In genomic region chr1:153339802-153340201, GRCh38 we compare ENCODE assay signal across 21 cellular contexts. TPM values are rescaled to one million over a fixed set of nuclear protein-coding genes. Genes with fewer than 3 reads are reported as not detected.
DNase-seq lines count a peak whose midpoint lies in the region; ATAC-seq, FAIRE-seq and TF ChIP-seq lines count a peak whose summit lies in the region.
"Had no signal": no experiment of that assay in that cellular context is flagged by ENCODE, and none has a peak within 500 bp of the region (broad histone marks: within the 10 kb centered on the region; RNA-seq: fewer than 3 reads in every experiment).

No MANE protein-coding gene starts in this region.

- H4K20me1 ChIP-seq in mammary epithelial cell (ENCODE audit: insufficient read depth, low read length), result no peaks in the 10 kb centered on the region

- no peaks in the 10 kb centered on the region for H3K27me3 ChIP-seq in mammary epithelial cell (ENCODE audit: insufficient read depth, low read length)
- no peaks in the 10 kb centered on the region for H3K27me3 ChIP-seq in breast epithelium
- no peaks in the 10 kb centered on the region for H3K27me3 ChIP-seq in naive thymus-derived CD4-positive, alpha-beta T cell (ENCODE audit: control insufficient read depth in 2 of 2, insufficient read depth in 2 of 2, low read length in 2 of 2)

- BruUV-seq in mammary epithelial cell (replicated peaks; lab: Mats Ljungman, UMichigan), result no TSS peak

- intact Hi-C loops in mammary epithelial cell (cut with micrococcal nuclease) (no loop called here), breast epithelium (cut with DNase I; ENCODE audit: low total_unique reads) (no loop called here)
- intact Hi-C loops in naive thymus-derived CD4-positive, alpha-beta T cell (cut with micrococcal nuclease), result loop anchor here in 1 of 2 donors (10.0 kb wide), 1 partner anchor 235 kb away; no protein-coding TSS in a partner anchor

- H3K4me2 ChIP-seq in mammary epithelial cell (ENCODE audit: insufficient read depth, low read depth, low read length), result no peak overlapping the region

- no peaks in the 10 kb centered on the region for H3K36me3 Mint-ChIP-seq in naive thymus-derived CD4-positive, alpha-beta T cell

- peaks cover 14% of the 10 kb centered on the region for H3K4me1 ChIP-seq in mammary epithelial cell (ENCODE audit: insufficient read depth, low read length)
- H3K4me1 ChIP-seq in breast epithelium, result no peaks in the 10 kb centered on the region
- H3K4me1 ChIP-seq in naive thymus-derived CD4-positive, alpha-beta T cell (ENCODE audit: control insufficient read depth in 2 of 2, insufficient read depth in 2 of 2, low read length in 2 of 2), result peaks cover 0 to 24% of the 10 kb centered on the region in 2 donors

- H3K79me2 ChIP-seq in mammary epithelial cell (ENCODE audit: insufficient read depth, low read length), result no peaks in the 10 kb centered on the region

- H3K4me3 ChIP-seq in mammary epithelial cell (replicated peaks in 1 of 3; ENCODE audit: insufficient read depth in 1 of 3, low read depth in 2 of 3, low read length in 3 of 3) (no peak overlapping the region), breast epithelium (no peak overlapping the region), NB4 (ENCODE audit: low read depth, low read length) (no peak overlapping the region)
- H3K4me3 ChIP-seq in naive thymus-derived CD4-positive, alpha-beta T cell (ENCODE audit: low read length), result no peak overlapping the region

- TF ChIP-seq CTCF in mammary epithelial cell (conservative IDR thresholded peaks at IDR 0.05 in 1 of 2, IDR thresholded peaks at IDR 0.05 in 1 of 2; ENCODE audit: extremely low read depth in 1 of 2, insufficient read depth in 1 of 2, low read depth in 1 of 2, low read length in 2 of 2) (no peak), breast epithelium (IDR thresholded peaks at IDR 0.05) (no peak), NB4 (IDR thresholded peaks at IDR 0.05; ENCODE audit: low read depth, low read length) (no peak)

- H3K36me3 ChIP-seq in mammary epithelial cell (ENCODE audit: insufficient read depth, low read length) (no peaks in the 10 kb centered on the region), breast epithelium (no peaks in the 10 kb centered on the region)
- H3K36me3 ChIP-seq in naive thymus-derived CD4-positive, alpha-beta T cell (ENCODE audit: control insufficient read depth in 2 of 3, insufficient read depth in 3 of 3, low read length in 3 of 3), result no peaks in the 10 kb centered on the region

- H3K27ac ChIP-seq in mammary epithelial cell (ENCODE audit: insufficient read depth, low read depth, low read length) (no peak overlapping the region), breast epithelium (no peak overlapping the region)
- H3K27ac ChIP-seq in naive thymus-derived CD4-positive, alpha-beta T cell (ENCODE audit: low read depth, low read length), result no peak overlapping the region

- H2AFZ ChIP-seq in mammary epithelial cell (ENCODE audit: low read depth, low read length), result peak overlapping the region; percentile 66

- dilution Hi-C loops in mammary epithelial cell (cut with HindIII; ENCODE audit: low sequenced_read_pairs), result no loop called here

- in situ Hi-C loops in mammary epithelial cell (cut with MboI; ENCODE audit: low sequenced_read_pairs in 2 of 2), result no loop called here

- H3K27ac Mint-ChIP-seq in naive thymus-derived CD4-positive, alpha-beta T cell, result peak overlapping the region in 5 of 9 donors; percentile 12 to 52 (median 32)

- peaks cover 7 to 30% (median 26%) of the 10 kb centered on the region in 5 donors for H3K27me3 Mint-ChIP-seq in naive thymus-derived CD4-positive, alpha-beta T cell

- DNase-seq in mammary epithelial cell (no peak), breast epithelium (ENCODE audit: low spot score in 2 of 2) (no peak), GM12891 (ENCODE audit: insufficient read length, low spot score) (no peak), NB4 (ENCODE audit: low read depth) (peak; percentile 38), NCI-H1417 (lab: John Stamatoyannopoulos, UW) (no peak)
- DNase-seq in naive thymus-derived CD4-positive, alpha-beta T cell, result peak in 1 of 9 donors; percentile 22
- DNase-seq: Caco-2, IMR-90, NCI-H1048, NCI-H2107, NCI-H226, NCI-H526 treated with DMSO at 0.1 percent for 48 hours, RPMI8226, SW 1271 had no signal

- peaks cover 20 to 50% (median 40%) of the 10 kb centered on the region in 7 donors for H3K4me1 Mint-ChIP-seq in naive thymus-derived CD4-positive, alpha-beta T cell

- H3K9me3 Mint-ChIP-seq in naive thymus-derived CD4-positive, alpha-beta T cell, result peaks cover 0 to 7% (median 0%) of the 10 kb centered on the region in 11 donors

- ATAC-seq in naive thymus-derived CD4-positive, alpha-beta T cell, result no peak
- ATAC-seq in GM18909 (IDR thresholded peaks at IDR 0.05; ENCODE audit: poor library complexity, unreplicated experiment), result no peak
- no peak for ATAC-seq in GM19351 (IDR thresholded peaks at IDR 0.05; ENCODE audit: unreplicated experiment)

- FAIRE-seq in GM12891 (lab: Jason Lieb, UNC), result peak; percentile 55
- FAIRE-seq: H54 had no signal

- TF ChIP-seq POLR2A in breast epithelium (IDR thresholded peaks at IDR 0.05), result no peak
- TF ChIP-seq POLR2A in GM12891 (IDR thresholded peaks at IDR 0.05; ENCODE audit: low read depth, low read length), result no peak
- no peak for TF ChIP-seq POLR2A in NB4 (IDR thresholded peaks at IDR 0.05; ENCODE audit: extremely low read depth, insufficient read length)

- peak overlapping the region in 8 of 10 donors; percentile 7 to 63 (median 44) for H3K4me3 Mint-ChIP-seq in naive thymus-derived CD4-positive, alpha-beta T cell

- H3K9ac ChIP-seq in mammary epithelial cell (ENCODE audit: insufficient read depth, low read length), result no peak overlapping the region

- no peaks in the 10 kb centered on the region for H3K9me3 ChIP-seq in mammary epithelial cell (replicated peaks; ENCODE audit: insufficient read depth, low read length)
- H3K9me3 ChIP-seq in breast epithelium, result no peaks in the 10 kb centered on the region
- H3K9me3 ChIP-seq in naive thymus-derived CD4-positive, alpha-beta T cell (ENCODE audit: control insufficient read depth in 2 of 3, low read length in 3 of 3), result no peaks in the 10 kb centered on the region
- H3K9me3 ChIP-seq: Caco-2 had no signal

- WGBS in mammary epithelial cell (ENCODE audit: low coverage, missing lambda C conversion rate), result 48% methylated on average over 5 of the region's 6 CpGs

- POLR2A ChIA-PET in naive thymus-derived CD4-positive, alpha-beta T cell (lab: Charles Lee), result no interaction called here

- CTCF ChIA-PET in mammary epithelial cell (lab: Charles Lee; ENCODE audit: low non-redundant PET), result no interaction called here
- CTCF ChIA-PET in naive thymus-derived CD4-positive, alpha-beta T cell (lab: Charles Lee), result no interaction called here

TF ChIP-seq in GM12891, 5 proteins besides CTCF, POLR2A, EP300 and RAD21:
- TF ChIP-seq PAX5 (IDR thresholded peaks at IDR 0.05; ENCODE audit: insufficient read depth, low read length, severe bottlenecking) (no peak), SPI1 (IDR thresholded peaks at IDR 0.05; ENCODE audit: low read depth, low read length) (no peak), POLR2AphosphoS5 (IDR thresholded peaks at IDR 0.05; ENCODE audit: low read depth, low read length) (no peak), TAF1 (IDR thresholded peaks at IDR 0.05; ENCODE audit: low read depth, low read length) (no peak), POU2F2 (IDR thresholded peaks at IDR 0.05; ENCODE audit: low read depth, low read length) (no peak)

RNA-seq across cellular contexts. Expression of gene PGLYRP4, which starts 8.8 kb away (rescaled TPM):
- total RNA-seq in mammary epithelial cell, result under 1 TPM; 0.17 to 0.87 TPM
- 0.11 TPM for polyA plus RNA-seq in mammary epithelial cell
- polyA minus RNA-seq in mammary epithelial cell, result not detected
- not detected for total RNA-seq in breast epithelium
- 1.1 TPM for polyA plus RNA-seq in GM12891 (2012; ENCODE audit: low read depth, missing spikeins)
- not detected for total RNA-seq in naive thymus-derived CD4-positive, alpha-beta T cell
- polyA plus RNA-seq in naive thymus-derived CD4-positive, alpha-beta T cell, result not detected
- total RNA-seq: Caco-2, HT-29, IMR-90, OCI-LY7 had no signal
- polyA plus RNA-seq: AG04450, BJ, IMR-90 had no signal

RNA-seq across cellular contexts. Expression of gene S100A9, which starts 17.9 kb away (rescaled TPM):
- total RNA-seq in mammary epithelial cell (100 to 1,000 TPM in 1 of 2 donors, 10 to 100 TPM in 1; 95.5 to 606 TPM), breast epithelium (100 to 1,000 TPM in 2 of 3 donors, 10 to 100 TPM in 1; 90.3 to 329 (median 208) TPM)
- polyA plus RNA-seq in mammary epithelial cell, result 694 TPM
- polyA minus RNA-seq in mammary epithelial cell, result 47.9 TPM
- not detected for polyA plus RNA-seq in GM12891 (2012; ENCODE audit: low read depth, missing spikeins)
- total RNA-seq in naive thymus-derived CD4-positive, alpha-beta T cell, result 1,000 to 10,000 TPM in 1 of 5 experiments, 100 to 1,000 TPM in 1, 1 to 10 TPM in 2, not detected in 1; 8.3 to 2,269 (median 103) TPM
- 10 to 100 TPM in 1 of 2 donors, 1 to 10 TPM in 1; 9.0 to 22.8 TPM for polyA plus RNA-seq in naive thymus-derived CD4-positive, alpha-beta T cell
- total RNA-seq: Caco-2, IMR-90, OCI-LY7 had no signal
- polyA plus RNA-seq: AG04450, BJ, IMR-90 had no signal

RNA-seq across cellular contexts. Expression of gene PGLYRP3, which starts 27.1 kb away (rescaled TPM):
- total RNA-seq in mammary epithelial cell (1 to 10 TPM in 1 of 2 donors, not detected in 1; 1.8 TPM), breast epithelium (not detected)
- polyA plus RNA-seq in mammary epithelial cell, result 0.25 TPM
- not detected for polyA minus RNA-seq in mammary epithelial cell
- 0.27 TPM for polyA plus RNA-seq in GM12891 (2012; ENCODE audit: low read depth, missing spikeins)
- total RNA-seq in naive thymus-derived CD4-positive, alpha-beta T cell, result not detected
- not detected for polyA plus RNA-seq in naive thymus-derived CD4-positive, alpha-beta T cell
- total RNA-seq: Caco-2, HT-29, IMR-90, OCI-LY7 had no signal
- polyA plus RNA-seq: AG04450, BJ, IMR-90 had no signal

RNA-seq across cellular contexts. Expression of gene S100A12, which starts 35.6 kb away (rescaled TPM):
- total RNA-seq in mammary epithelial cell, result under 1 TPM in 1 of 2 donors, not detected in 1; 0.66 TPM
- polyA plus RNA-seq in mammary epithelial cell, result 1.0 TPM
- polyA minus RNA-seq in mammary epithelial cell, result not detected
- total RNA-seq in breast epithelium, result 1 to 10 TPM in 2 of 3 donors, not detected in 1; 1.3 to 1.8 TPM
- not detected for polyA plus RNA-seq in GM12891 (2012; ENCODE audit: low read depth, missing spikeins)
- 100 to 1,000 TPM in 1 of 5 experiments, 10 to 100 TPM in 1, not detected in 3; 22.0 to 179 TPM for total RNA-seq in naive thymus-derived CD4-positive, alpha-beta T cell
- polyA plus RNA-seq in naive thymus-derived CD4-positive, alpha-beta T cell, result not detected
- total RNA-seq: Caco-2, HT-29, IMR-90, OCI-LY7 had no signal
- polyA plus RNA-seq: AG04450, BJ, IMR-90 had no signal

RNA-seq across cellular contexts. Expression of gene S100A8, which starts 51.1 kb away (rescaled TPM):
- total RNA-seq in mammary epithelial cell (100 to 1,000 TPM in 1 of 2 donors, 1 to 10 TPM in 1; 4.0 to 363 TPM), breast epithelium (10 to 100 TPM; 13.1 to 37.4 (median 26.5) TPM)
- 133 TPM for polyA plus RNA-seq in mammary epithelial cell
- polyA minus RNA-seq in mammary epithelial cell, result 9.8 TPM
- polyA plus RNA-seq in GM12891 (2012; ENCODE audit: low read depth, missing spikeins), result not detected
- total RNA-seq in naive thymus-derived CD4-positive, alpha-beta T cell, result 1,000 to 10,000 TPM in 1 of 5 experiments, 100 to 1,000 TPM in 1, 1 to 10 TPM in 2, not detected in 1; 1.3 to 1,624 (median 61.2) TPM
- polyA plus RNA-seq in naive thymus-derived CD4-positive, alpha-beta T cell, result 10 to 100 TPM in 1 of 2 donors, 1 to 10 TPM in 1; 1.7 to 10.8 TPM
- total RNA-seq: Caco-2, HT-29, IMR-90, OCI-LY7 had no signal
- polyA plus RNA-seq: AG04450, BJ, IMR-90 had no signal
